8 cellular contexts compared by ENCODE assay signal in the genomic region with DNA sequence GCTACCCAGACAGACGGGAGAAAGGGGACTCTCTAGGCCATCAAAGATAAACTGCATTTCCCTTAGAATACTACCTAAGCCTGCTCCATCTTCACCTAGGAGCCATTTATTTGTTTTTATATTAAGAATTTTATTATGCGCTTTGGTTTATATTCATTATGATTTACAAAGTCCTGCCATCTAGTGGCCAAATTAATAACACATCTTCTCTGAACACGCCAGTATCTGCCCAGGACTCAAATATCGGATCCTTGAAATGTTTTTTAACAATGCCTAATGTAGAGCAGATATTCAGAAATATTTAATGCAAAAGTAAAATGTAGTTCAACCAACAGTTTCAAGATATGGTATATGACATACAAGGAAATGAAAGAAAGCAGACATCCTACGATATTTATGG. TPM values are rescaled to one million over a fixed set of nuclear protein-coding genes. Genes with fewer than 3 reads are reported as not detected.
A peak's percentile ranks its signal among the peaks of the same experiment; 100 is the strongest.
DNase-seq lines count a peak whose midpoint lies in the region; ATAC-seq, FAIRE-seq and TF ChIP-seq lines count a peak whose summit lies in the region.

No MANE protein-coding gene starts in this region.

- no peak overlapping the region for H2BK15ac ChIP-seq in H9 (ENCODE audit: low read depth, low read length)

- no peak overlapping the region for H4K8ac ChIP-seq in H9 (replicated peaks; ENCODE audit: insufficient read length, low read depth, low read length)

- TF ChIP-seq CTCF in BE2C (IDR thresholded peaks at IDR 0.05; ENCODE audit: low read depth, low read length) (peak; percentile 52), H9 (conservative IDR thresholded peaks at IDR 0.05) (peak; percentile 67), gastroesophageal sphincter (IDR thresholded peaks at IDR 0.05) (peak; percentile 24 to 65 (median 28)), ovary (IDR thresholded peaks at IDR 0.05) (peak in 1 of 3 donors; percentile 16)

- peaks cover 0 to 2% of the 10 kb centered on the region in 2 experiments; a peak in 1 of 4 replicates for H3K4me1 Mint-ChIP-seq in H9

- no peak overlapping the region for H3K4me2 ChIP-seq in H9 (ENCODE audit: insufficient read depth, insufficient read length, low read length)

- no peak for TF ChIP-seq EP300 in gastroesophageal sphincter (IDR thresholded peaks at IDR 0.05)
- TF ChIP-seq EP300 in ovary (IDR thresholded peaks at IDR 0.05), result no peak

- WGBS in H9 (ENCODE audit: extremely low coverage, insufficient read length, low lambda C conversion rate), result no CpG with 5 or more reads among the region's 5 CpGs
- 15 to 50% methylated on average over 4 to 5 of the region's 5 CpGs for whole genome bisulfite sequencing in gastroesophageal sphincter (ENCODE audit: low coverage in 1 of 2), 2 donors
- 34 to 37% (median 36%) methylated on average over 5 of the region's 5 CpGs for WGBS in ovary, 3 donors

- H3K27me3 ChIP-seq in BE2C (no peaks in the 10 kb centered on the region), H9 (ENCODE audit: insufficient read depth, low read length) (no peaks in the 10 kb centered on the region), gastroesophageal sphincter (peaks cover 13% of the 10 kb centered on the region), ovary (no peaks in the 10 kb centered on the region)

- no peak overlapping the region for H3K23ac ChIP-seq in H9 (ENCODE audit: insufficient read length, low read depth, low read length)

- H2BK5ac ChIP-seq in H9 (ENCODE audit: insufficient read length, low read length), result no peak overlapping the region

- H3K4me3 ChIP-seq in BE2C (ENCODE audit: low read depth, low read length) (no peak overlapping the region), gastroesophageal sphincter (no peak overlapping the region), ovary (no peak overlapping the region)

- H2BK12ac ChIP-seq in H9 (ENCODE audit: insufficient read length, low read depth, low read length), result no peak overlapping the region

- H3K27ac ChIP-seq in H9 (ENCODE audit: insufficient read length, low read depth, low read length) (no peak overlapping the region), gastroesophageal sphincter (no peak overlapping the region), ovary (no peak overlapping the region)

- H2AFZ ChIP-seq in H9 (ENCODE audit: low read length), result no peak overlapping the region

- H3K4me1 ChIP-seq in BE2C (peaks cover 5% of the 10 kb centered on the region), H9 (ENCODE audit: insufficient read depth, low read length) (no peaks in the 10 kb centered on the region), gastroesophageal sphincter (no peaks in the 10 kb centered on the region), ovary (ENCODE audit: insufficient read depth) (no peaks in the 10 kb centered on the region)

- H2BK20ac ChIP-seq in H9 (ENCODE audit: low read depth, low read length, poor library complexity, severe bottlenecking), result no peak overlapping the region

- no peak overlapping the region for H3K4ac ChIP-seq in H9 (ENCODE audit: low read depth, low read length)

- no peak overlapping the region for H3K18ac ChIP-seq in H9 (ENCODE audit: insufficient read length, low read depth, low read length)

- no peak overlapping the region for H3K27ac Mint-ChIP-seq in H9

- DNase-seq in BE2C (no peak), H9 (no peak), RPMI8226 (peak; percentile 50), urothelium cell line (ENCODE audit: low spot score) (peak; percentile 2), ovary (no peak)
- no peak for DNase-seq in activated naive CD4-positive, alpha-beta T cell treated with Interleukin-2 at 50 U/mL for 16 hours

- no peak overlapping the region for H2BK120ac ChIP-seq in H9 (ENCODE audit: low read depth, low read length, poor library complexity, severe bottlenecking)

- no peak overlapping the region for H3K14ac ChIP-seq in H9 (ENCODE audit: insufficient read depth, low read length)

- TF ChIP-seq POLR2A in gastroesophageal sphincter (IDR thresholded peaks at IDR 0.05), result no peak
- TF ChIP-seq POLR2A in ovary (IDR thresholded peaks at IDR 0.05), result no peak

- FAIRE-seq in urothelium cell line (lab: Jason Lieb, UNC), result no peak

- intact Hi-C loops in ovary (cut with DNase I), result no loop called here

- H3K56ac ChIP-seq in H9 (ENCODE audit: insufficient read length, low read depth, low read length), result no peak overlapping the region

- H3K23me2 ChIP-seq in H9 (ENCODE audit: insufficient read length, low read depth, low read length, poor library complexity, severe bottlenecking), result no peaks in the 10 kb centered on the region

- H3K36me3 ChIP-seq in BE2C, result no peaks in the 10 kb centered on the region
- H3K36me3 ChIP-seq in gastroesophageal sphincter, result no peaks in the 10 kb centered on the region
- H3K36me3 ChIP-seq in ovary, result no peaks in the 10 kb centered on the region

- H4K91ac ChIP-seq in H9 (ENCODE audit: insufficient read length, low read depth, low read length), result no peak overlapping the region

- ATAC-seq in gastroesophageal sphincter (no peak), GM21390 (IDR thresholded peaks at IDR 0.05; ENCODE audit: unreplicated experiment) (no peak)

- H3K9me3 ChIP-seq in BE2C (no peaks in the 10 kb centered on the region), H9 (ENCODE audit: control insufficient read depth, low read depth, low read length) (no peaks in the 10 kb centered on the region), gastroesophageal sphincter (no peaks in the 10 kb centered on the region), ovary (no peaks in the 10 kb centered on the region)

- no peaks in the 10 kb centered on the region for H3K79me2 ChIP-seq in H9 (ENCODE audit: insufficient read depth, low read length)

- no peaks in the 10 kb centered on the region for H3K79me1 ChIP-seq in H9 (ENCODE audit: insufficient read depth, low read depth, low read length, poor library complexity, severe bottlenecking)

- H4K20me1 ChIP-seq in H9 (ENCODE audit: control insufficient read depth, insufficient read depth, insufficient read length), result no peaks in the 10 kb centered on the region

- H4K5ac ChIP-seq in H9 (ENCODE audit: insufficient read length, low read depth, low read length), result no peak overlapping the region

- H3K9me3 Mint-ChIP-seq in H9, result peaks cover 59 to 62% of the 10 kb centered on the region in 2 experiments

- H3T11ph ChIP-seq in H9 (ENCODE audit: low read length), result no peak overlapping the region

- H3K27me3 Mint-ChIP-seq in H9 (ENCODE audit: low read depth), result peaks cover 8% of the 10 kb centered on the region

- H3K4me3 Mint-ChIP-seq in H9, result no peak overlapping the region

- no peak overlapping the region for H2AK5ac ChIP-seq in H9 (ENCODE audit: insufficient read length, low read length)

- no peak overlapping the region for H3K9ac ChIP-seq in H9 (ENCODE audit: extremely low read depth, insufficient read length, low read length)

- H3K36me3 Mint-ChIP-seq in H9 (ENCODE audit: insufficient read depth in 1 of 3, low read depth in 3 of 3), result peaks cover 0 to 9% (median 2%) of the 10 kb centered on the region in 3 experiments; a peak in 4 of 7 replicates

RNA-seq across cellular contexts. Expression of a gene that starts 20.8 kb away (rescaled TPM):
- polyA plus RNA-seq in BE2C (2012; ENCODE audit: insufficient read depth, insufficient read length, low read depth), result 15.3 TPM
- total RNA-seq in H9 (2021) (28.0 and 34.6 TPM in 2 replicates), gastroesophageal sphincter (10 to 100 TPM; 20.6 to 35.5 (median 33.6) TPM), ovary (100 to 1,000 TPM in 5 of 7 donors, 10 to 100 TPM in 2; 81.4 to 501 (median 113) TPM)
- 100 to 1,000 TPM; 105 to 133 TPM for polyA plus RNA-seq in ovary

Comparison
In these comparisons a context has a peak if more than half of its experiments do, and no peak if none do; other contexts are left out.
1. DNase-seq: peak in RPMI8226 (single experiment) and urothelium cell line (single experiment); none in BE2C (single experiment), H9 (single experiment), activated naive CD4-positive, alpha-beta T cell treated with Interleukin-2 at 50 U/mL for 16 hours (single experiment) and ovary (0 of 5).